ENCODE assay signal across 8 cellular contexts in genomic region chr19:48967346-48968178, GRCh38. TPM values are rescaled to one million over a fixed set of nuclear protein-coding genes. Genes with fewer than 3 reads are reported as not detected.
DNase-seq lines count a peak whose midpoint lies in the region; TF ChIP-seq lines count a peak whose summit lies in the region.

No MANE protein-coding gene starts in this region.

- 0 out of 2 replicates have a peak, but pooled peaks cover 3% of the 10 kb centered on the region for H3K9me3 ChIP-seq in Caco-2
- H3K9me3 ChIP-seq in MG63, result no peaks in the 10 kb centered on the region; the same call in 1 of the 2 replicates
- H3K9me3 ChIP-seq in mesenchymal stem cell (ENCODE audit: control insufficient read depth, low read length), result no peaks in the 10 kb centered on the region

- H3K14ac ChIP-seq in mesenchymal stem cell (ENCODE audit: low read length in 2 of 2), result no peak overlapping the region

- intact Hi-C loops in Caco-2 (cut with micrococcal nuclease; ENCODE audit: unreplicated experiment), result no loop called here

- H3K4me2 ChIP-seq in mesenchymal stem cell (ENCODE audit: low read length, poor library complexity, severe bottlenecking), result peak overlapping the region; percentile 64

- peak overlapping the region; percentile 96 for H3K27ac Mint-ChIP-seq in Caco-2 (ENCODE audit: unreplicated experiment)
- peak overlapping the region; percentile 36 to 99 (median 61) for H3K27ac Mint-ChIP-seq in brain

- peaks cover 95% of the 10 kb centered on the region for H3K36me3 Mint-ChIP-seq in Caco-2 (ENCODE audit: insufficient read depth, unreplicated experiment)
- peaks cover 57% of the 10 kb centered on the region for H3K36me3 Mint-ChIP-seq in brain

- H3K4me1 Mint-ChIP-seq in Caco-2 (ENCODE audit: low read depth, unreplicated experiment) (peaks cover 23% of the 10 kb centered on the region), brain (peaks cover 54% of the 10 kb centered on the region)

- CTCF ChIA-PET in Caco-2 (lab: Charles Lee), result interaction anchor here (1.0 to 2.1 kb wide), 3 partner anchors 26 to 172 kb away, joined by 3 to 8 read pairs (median 4); partner anchors contain the start of genes GYS1 and RUVBL2

- H3K23ac ChIP-seq in mesenchymal stem cell (ENCODE audit: low read length in 2 of 2), result no peak overlapping the region

- no peak overlapping the region for H2BK120ac ChIP-seq in mesenchymal stem cell (ENCODE audit: low read depth, low read length)

- no peak overlapping the region for H3K18ac ChIP-seq in mesenchymal stem cell (ENCODE audit: low read depth in 1 of 2, low read length in 2 of 2)

- DNase-seq in Caco-2 (peak; percentile 39 to 63), MG63 (no peak), mesenchymal stem cell (peak; percentile 90), NCI-H345 (lab: John Stamatoyannopoulos, UW) (no peak), NCI-H1694 (lab: John Stamatoyannopoulos, UW) (no peak), NCI-H1436 treated with DMSO at 0.1 percent for 48 hours (lab: John Stamatoyannopoulos, UW) (no peak)
- DNase-seq in stimulated activated CD8-positive, alpha-beta memory T cell treated with anti-CD3 and anti-CD28 coated beads, Interleukin-4, amount 100 ng/mL, for 48 hours, result no peak

- H3K27ac ChIP-seq in mesenchymal stem cell (ENCODE audit: low read length, poor library complexity, severe bottlenecking), result peak overlapping the region; percentile 18

- no peak overlapping the region for H2AFZ ChIP-seq in mesenchymal stem cell (ENCODE audit: low read depth, low read length)

- no peak for TF ChIP-seq CTCF in Caco-2 (IDR thresholded peaks at IDR 0.05; ENCODE audit: insufficient read depth in 1 of 2, low read depth in 1 of 2, low read length in 1 of 2, severe bottlenecking in 1 of 2, unreplicated experiment in 1 of 2)
- no peak for TF ChIP-seq CTCF in brain (conservative IDR thresholded peaks at IDR 0.05)

- 73% methylated on average over 12 of the region's 14 CpGs for WGBS in mesenchymal stem cell

- no peak overlapping the region for H4K8ac ChIP-seq in mesenchymal stem cell (ENCODE audit: low read length)

- H3K9me3 Mint-ChIP-seq in Caco-2 (ENCODE audit: unreplicated experiment) (no peaks in the 10 kb centered on the region), brain (peaks cover 0 to 7% (median 0%) of the 10 kb centered on the region in 5 experiments)

- H3K4me3 ChIP-seq in Caco-2 (ENCODE audit: low read depth, low read length), result no peak overlapping the region
- peak overlapping the region; percentile 84; the same call in 1 of the 2 replicates for H3K4me3 ChIP-seq in MG63
- peak overlapping the region in 1 of 2 experiments; percentile 100 for H3K4me3 ChIP-seq in mesenchymal stem cell (ENCODE audit: insufficient read depth in 1 of 2, low read depth in 1 of 2, low read length in 2 of 2)

- H2BK5ac ChIP-seq in mesenchymal stem cell (ENCODE audit: low read depth, low read length, poor library complexity, severe bottlenecking), result no peak overlapping the region

- H3K27me3 Mint-ChIP-seq in Caco-2 (ENCODE audit: insufficient read depth, unreplicated experiment) (no peaks in the 10 kb centered on the region), brain (peaks cover 17% of the 10 kb centered on the region)

- H3K4me3 Mint-ChIP-seq in Caco-2 (ENCODE audit: unreplicated experiment), result peak overlapping the region; percentile 96
- peak overlapping the region; percentile 95 to 100 (median 99) for H3K4me3 Mint-ChIP-seq in brain

- H3K36me3 ChIP-seq in Caco-2 (ENCODE audit: control insufficient read depth, insufficient read depth, low read length) (peaks cover 13% of the 10 kb centered on the region), MG63 (peaks cover 56% of the 10 kb centered on the region), mesenchymal stem cell (ENCODE audit: control insufficient read depth in 1 of 2, insufficient read depth in 2 of 2, low read depth in 1 of 2, low read length in 2 of 2) (peaks cover 50 to 52% of the 10 kb centered on the region in 2 experiments)

- H2BK12ac ChIP-seq in mesenchymal stem cell (ENCODE audit: low read length in 2 of 2), result no peak overlapping the region

- H3K4me1 ChIP-seq in Caco-2, result peaks cover 13% of the 10 kb centered on the region
- H3K4me1 ChIP-seq in mesenchymal stem cell (ENCODE audit: control insufficient read depth, insufficient read depth, low read depth, low read length), result peaks cover 33% of the 10 kb centered on the region

- no peak overlapping the region for H2BK15ac ChIP-seq in mesenchymal stem cell (ENCODE audit: low read depth, poor library complexity, severe bottlenecking)

- BruUV-seq in Caco-2 (replicated peaks; lab: Mats Ljungman, UMichigan), result no TSS peak

- no peak overlapping the region for H2AK5ac ChIP-seq in mesenchymal stem cell (ENCODE audit: low read length, severe bottlenecking)

- no peak overlapping the region for H4K91ac ChIP-seq in mesenchymal stem cell (ENCODE audit: low read length)

- POLR2A ChIA-PET in Caco-2 (lab: Charles Lee), result interaction anchor here (0.5 to 2.5 kb wide), 9 partner anchors 10 to 180 kb away, joined by 3 to 16 read pairs (median 3); partner anchors contain the start of genes BAX, GYS1, NUCB1 and PPP1R15A

- H3K27me3 ChIP-seq in Caco-2 (replicated peaks; ENCODE audit: control insufficient read depth, insufficient read depth, low read length) (no peaks in the 10 kb centered on the region), MG63 (no peaks in the 10 kb centered on the region), mesenchymal stem cell (ENCODE audit: control insufficient read depth in 1 of 2, insufficient read depth in 1 of 2, low read length in 2 of 2) (no peaks in the 10 kb centered on the region)

- H3K79me1 ChIP-seq in mesenchymal stem cell (replicated peaks; ENCODE audit: low read length, poor library complexity, severe bottlenecking), result peaks cover 4% of the 10 kb centered on the region

- H3K4ac ChIP-seq in mesenchymal stem cell (ENCODE audit: low read depth in 1 of 2, low read length in 2 of 2), result no peak overlapping the region

- peak overlapping the region; percentile 98 for H3K9ac ChIP-seq in mesenchymal stem cell (ENCODE audit: low read length)

RNA-seq across cellular contexts. Expression of gene FTL, which starts 2.5 kb away (rescaled TPM):
- total RNA-seq in Caco-2 (2022), result 2,542 and 2,963 TPM in 2 replicates
- total RNA-seq in MG63 (2014; rRNA removed; shearing (Covaris generic); ENCODE audit: low replicate concordance), result 880 and 1,766 TPM in 2 replicates
- polyA plus RNA-seq in brain (ENCODE audit: insufficient read depth, low read depth, low replicate concordance), result 3,022 TPM
- 12,810 TPM for polyA plus RNA-seq in mesenchymal stem cell (2013, experiment 1 of 2)
- polyA plus RNA-seq in mesenchymal stem cell (2013, experiment 2 of 2), result 12,668 TPM

RNA-seq across cellular contexts. Expression of gene BAX, which starts 12.9 kb away (rescaled TPM):
- 107 and 110 TPM in 2 replicates for total RNA-seq in Caco-2 (2022)
- 38.2 and 61.4 TPM in 2 replicates for total RNA-seq in MG63 (2014; rRNA removed; shearing (Covaris generic); ENCODE audit: low replicate concordance)
- 141 TPM for polyA plus RNA-seq in brain (ENCODE audit: insufficient read depth, low read depth, low replicate concordance)
- polyA plus RNA-seq in mesenchymal stem cell (2013, experiment 1 of 2), result 119 TPM
- polyA plus RNA-seq in mesenchymal stem cell (2013, experiment 2 of 2), result 110 TPM

RNA-seq across cellular contexts. Expression of gene GYS1, which starts 25.5 kb away (rescaled TPM):
- total RNA-seq in Caco-2 (2022), result 62.7 and 65.3 TPM in 2 replicates
- 34.3 and 46.2 TPM in 2 replicates for total RNA-seq in MG63 (2014; rRNA removed; shearing (Covaris generic); ENCODE audit: low replicate concordance)
- 21.8 TPM for polyA plus RNA-seq in brain (ENCODE audit: insufficient read depth, low read depth, low replicate concordance)
- 26.9 TPM for polyA plus RNA-seq in mesenchymal stem cell (2013, experiment 1 of 2)
- polyA plus RNA-seq in mesenchymal stem cell (2013, experiment 2 of 2), result 27.1 TPM

RNA-seq across cellular contexts. Expression of gene RUVBL2, which starts 26.1 kb away (rescaled TPM):
- total RNA-seq in Caco-2 (2022), result 165 and 172 TPM in 2 replicates
- total RNA-seq in MG63 (2014; rRNA removed; shearing (Covaris generic); ENCODE audit: low replicate concordance), result 386 and 644 TPM in 2 replicates
- 166 TPM for polyA plus RNA-seq in brain (ENCODE audit: insufficient read depth, low read depth, low replicate concordance)
- 46.3 TPM for polyA plus RNA-seq in mesenchymal stem cell (2013, experiment 1 of 2)
- polyA plus RNA-seq in mesenchymal stem cell (2013, experiment 2 of 2), result 43.5 TPM

RNA-seq across cellular contexts. Expression of gene DHDH, which starts 34.1 kb away (rescaled TPM):
- total RNA-seq in Caco-2 (2022), result 2.6 and 3.3 TPM in 2 replicates
- not detected in 2 replicates for total RNA-seq in MG63 (2014; rRNA removed; shearing (Covaris generic); ENCODE audit: low replicate concordance)
- 1.4 TPM for polyA plus RNA-seq in brain (ENCODE audit: insufficient read depth, low read depth, low replicate concordance)
- polyA plus RNA-seq in mesenchymal stem cell (2013, experiment 1 of 2), result not detected
- polyA plus RNA-seq in mesenchymal stem cell (2013, experiment 2 of 2), result 0.04 TPM

Comparison
In these comparisons a context has a peak if more than half of its experiments do, and no peak if none do; other contexts are left out.
1. DNase-seq: peak in Caco-2 (2 of 2) and mesenchymal stem cell (single experiment); none in MG63 (single experiment), NCI-H345 (single experiment), NCI-H1694 (single experiment), NCI-H1436 treated with DMSO at 0.1 percent for 48 hours (single experiment) and stimulated activated CD8-positive, alpha-beta memory T cell treated with anti-CD3 and anti-CD28 coated beads, Interleukin-4, amount 100 ng/mL, for 48 hours (single experiment).